4 cellular contexts compared by ENCODE assay signal in genomic region chr6:73371984-73372383, GRCh38. TPM values are rescaled to one million over a fixed set of nuclear protein-coding genes. Genes with fewer than 3 reads are reported as not detected.
"Had no signal": no experiment of that assay in that cellular context is flagged by ENCODE, and none has a peak within 500 bp of the region (broad histone marks: within the 10 kb centered on the region; RNA-seq: fewer than 3 reads in every experiment).

No MANE protein-coding gene starts in this region.

- H3K4me3 ChIP-seq: GM12878 had no signal

- ATAC-seq: GM12878 had no signal

- DNase-seq: GDM1, GF-D8 had no signal

RNA-seq across cellular contexts. Expression of gene OOEP, which starts 2.3 kb away (rescaled TPM):
- total RNA-seq: G401, GM12878 had no signal

RNA-seq across cellular contexts. Expression of gene KHDC3L, which starts 9.5 kb away (rescaled TPM):
- total RNA-seq: G401, GM12878 had no signal
- polyA plus RNA-seq: GM12878 had no signal

RNA-seq across cellular contexts. Expression of gene DPPA5, which starts 17.9 kb away (rescaled TPM):
- total RNA-seq: G401, GM12878 had no signal
- polyA plus RNA-seq: GM12878 had no signal

RNA-seq across cellular contexts. Expression of gene DDX43, which starts 22.6 kb away (rescaled TPM):
- total RNA-seq: G401, GM12878 had no signal
